ENCODE assay signal across 15 cellular contexts in the genomic region with DNA sequence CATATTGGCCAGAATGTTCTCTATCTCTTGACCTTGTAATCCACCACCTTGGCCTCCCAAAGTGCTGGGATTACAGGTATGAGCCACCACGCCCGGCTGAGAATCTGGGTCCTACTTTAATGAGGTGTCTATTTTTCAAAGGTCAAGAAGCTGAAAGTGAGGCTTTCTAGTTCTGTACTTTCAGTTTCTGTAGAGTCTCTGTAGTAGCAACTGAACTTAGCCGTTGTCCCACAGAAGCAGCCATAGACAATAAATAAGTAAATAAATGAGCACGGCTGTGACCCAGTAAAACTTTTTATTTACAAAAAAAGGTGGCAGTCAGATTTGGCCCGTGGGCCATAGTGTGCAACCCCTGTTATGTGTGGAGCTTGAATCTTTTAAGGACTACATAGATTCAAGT.
DNase-seq lines count a peak whose midpoint lies in the region; ATAC-seq, FAIRE-seq and TF ChIP-seq lines count a peak whose summit lies in the region.
"Had no signal": no experiment of that assay in that cellular context is flagged by ENCODE, and none has a peak within 500 bp of the region (broad histone marks: within the 10 kb centered on the region; RNA-seq: fewer than 3 reads in every experiment).

No MANE protein-coding gene starts in this region.

- no peaks in the 10 kb centered on the region for H4K20me1 ChIP-seq in GM12878 (ENCODE audit: control insufficient read depth, insufficient read depth)

- H3K4me3 ChIP-seq in GM12878 (no peak overlapping the region), H7 (ENCODE audit: insufficient read depth, low read depth, low read length) (no peak overlapping the region)
- H3K4me3 ChIP-seq: tibial artery had no signal

- no peak for TF ChIP-seq CTCF in GM12878 (IDR thresholded peaks at IDR 0.05 in 2 of 3, conservative IDR thresholded peaks at IDR 0.05 in 1 of 3; ENCODE audit: control insufficient read depth in 2 of 3, extremely low read depth in 1 of 3, insufficient read depth in 1 of 3, low read depth in 3 of 3, low read length in 3 of 3)

- no peaks in the 10 kb centered on the region for H3K27me3 ChIP-seq in GM12878 (replicated peaks in 1 of 2; ENCODE audit: control insufficient read depth in 2 of 2, insufficient read depth in 2 of 2, low read length in 1 of 2)
- H3K27me3 ChIP-seq in H7 (ENCODE audit: control insufficient read depth, insufficient read depth, low read length), result no peaks in the 10 kb centered on the region
- H3K27me3 ChIP-seq: tibial artery had no signal

- ATAC-seq in GM18907 (IDR thresholded peaks at IDR 0.05; ENCODE audit: unreplicated experiment) (peak; percentile 80), GM21515 (IDR thresholded peaks at IDR 0.05; ENCODE audit: unreplicated experiment) (peak; percentile 83), HG03060 (IDR thresholded peaks at IDR 0.05; ENCODE audit: low read depth, unreplicated experiment) (peak; percentile 42), GM12878 (peak; percentile 87)

- H3K36me3 ChIP-seq in GM12878 (ENCODE audit: control insufficient read depth in 2 of 2, insufficient read depth in 2 of 2, low read length in 1 of 2), result 0 out of 4 replicates have a peak, but pooled peaks cover 0 to 3% of the 10 kb centered on the region in 2 experiments
- no peaks in the 10 kb centered on the region for H3K36me3 ChIP-seq in H7 (replicated peaks; ENCODE audit: control insufficient read depth, insufficient read depth, low read length)

- H3K9ac ChIP-seq in GM12878 (ENCODE audit: control insufficient read depth, insufficient read depth, low read length), result no peak overlapping the region

- BruUV-seq in GM12878 (replicated peaks; lab: Mats Ljungman, UMichigan), result no TSS peak

- DNase-seq in GM12878 (ENCODE audit: low read depth, low spot score), result peak; percentile 50
- DNase-seq in H7, result no peak
- DNase-seq in kidney tubule cell (ENCODE audit: low spot score), result no peak
- no peak for DNase-seq in GM12891 (ENCODE audit: insufficient read length, low spot score)
- no peak for DNase-seq in SW480 (ENCODE audit: low spot score)
- DNase-seq: amniotic stem cell, Calu3, hippocampal formation, mesendoderm, NCI-H2081 treated with DMSO at 0.1 percent for 48 hours, tibial artery had no signal

- SMC1A ChIA-PET in GM12878 (lab: Charles Lee; ENCODE audit: uncharacterized antibody, unreplicated experiment), result interaction anchor here (0.6 to 4.5 kb wide), 19 partner anchors 10 to 344 kb away, joined by 3 to 43 read pairs (median 5); no protein-coding TSS in a partner anchor

- TF ChIP-seq RAD21 in GM12878 (IDR thresholded peaks at IDR 0.05; ENCODE audit: insufficient read depth, low read depth, low read length), result no peak

- TF ChIP-seq POLR2A in GM12878 (IDR thresholded peaks at IDR 0.05; ENCODE audit: low read depth, low read length), result no peak
- TF ChIP-seq POLR2A in GM12891 (IDR thresholded peaks at IDR 0.05; ENCODE audit: low read depth, low read length), result no peak

- in situ Hi-C loops in GM12878 (cut with MboI), result no loop called here

- TF ChIP-seq EP300 in GM12878 (IDR thresholded peaks at IDR 0.05; ENCODE audit: borderline replicate concordance in 1 of 2, control insufficient read depth in 1 of 2, low read depth in 2 of 2, low read length in 2 of 2), result 0 out of 4 replicates have a peak, but pooled peaks of 1 of the 2 experiments have one; percentile 15

- peaks cover 12% of the 10 kb centered on the region for H3K4me1 ChIP-seq in GM12878 (ENCODE audit: control insufficient read depth, insufficient read depth, low read length)
- H3K4me1 ChIP-seq: tibial artery had no signal

- POLR2A ChIA-PET in GM12878 (lab: Charles Lee), result interaction anchor here (0.5 to 1.7 kb wide), 4 partner anchors 9 to 191 kb away, joined by 4 to 9 read pairs (median 4); no protein-coding TSS in a partner anchor

- FAIRE-seq in GM12878 (lab: Jason Lieb, UNC) (no peak), GM12891 (lab: Jason Lieb, UNC) (no peak)
- FAIRE-seq: endothelial cell of umbilical vein had no signal

- H2AFZ ChIP-seq in GM12878 (ENCODE audit: control insufficient read depth, low read depth, low read length), result peak overlapping the region; percentile 8; the same call in 1 of the 2 replicates

- RAD21 ChIA-PET in GM12878 (lab: Charles Lee; ENCODE audit: unreplicated experiment), result interaction anchor here (0.6 to 3.5 kb wide), 14 partner anchors 9 to 343 kb away, joined by 3 to 29 read pairs (median 4); no protein-coding TSS in a partner anchor

- CTCF ChIA-PET in GM12878 (lab: Yijun Ruan, JAX), result interaction anchor here (0.8 to 3.1 kb wide), 10 partner anchors 10 to 342 kb away, joined by 3 to 31 read pairs (median 6); no protein-coding TSS in a partner anchor

- peak overlapping the region; percentile 24 for H3K4me2 ChIP-seq in GM12878 (ENCODE audit: control insufficient read depth, insufficient read depth)

- H3K79me2 ChIP-seq in GM12878 (ENCODE audit: control insufficient read depth, insufficient read depth, low read length), result no peaks in the 10 kb centered on the region

- intact Hi-C loops in GM12878 (cut with micrococcal nuclease; ENCODE audit: unreplicated experiment), result loop anchor here (1.0 to 2.0 kb wide), 2 partner anchors 244 to 314 kb away; no protein-coding TSS in a partner anchor

- H3K9me3 ChIP-seq in GM12878 (replicated peaks; ENCODE audit: control insufficient read depth, insufficient read depth, low read length), result no peaks in the 10 kb centered on the region; the same call in 1 of the 3 replicates
- H3K9me3 ChIP-seq: tibial artery had no signal

- peak overlapping the region; percentile 54 for H3K27ac ChIP-seq in GM12878 (ENCODE audit: control insufficient read depth, insufficient read depth)
- H3K27ac ChIP-seq: tibial artery had no signal

- WGBS in GM12878 (ENCODE audit: insufficient coverage, insufficient replicate concordance, low lambda C conversion rate, missing lambda C conversion rate), result 43% methylated on average over 5 of the region's 5 CpGs

TF ChIP-seq in GM12878, 131 proteins besides CTCF, POLR2A, EP300 and RAD21 (continues in another document):
- peak; percentile 10; the same call in 1 of the 2 replicates for TF ChIP-seq DPF2 (IDR thresholded peaks at IDR 0.05)
- TF ChIP-seq SMARCA5 (IDR thresholded peaks at IDR 0.05), result peak; percentile 19; the same call in 1 of the 2 replicates
- TF ChIP-seq, protein P1, sequence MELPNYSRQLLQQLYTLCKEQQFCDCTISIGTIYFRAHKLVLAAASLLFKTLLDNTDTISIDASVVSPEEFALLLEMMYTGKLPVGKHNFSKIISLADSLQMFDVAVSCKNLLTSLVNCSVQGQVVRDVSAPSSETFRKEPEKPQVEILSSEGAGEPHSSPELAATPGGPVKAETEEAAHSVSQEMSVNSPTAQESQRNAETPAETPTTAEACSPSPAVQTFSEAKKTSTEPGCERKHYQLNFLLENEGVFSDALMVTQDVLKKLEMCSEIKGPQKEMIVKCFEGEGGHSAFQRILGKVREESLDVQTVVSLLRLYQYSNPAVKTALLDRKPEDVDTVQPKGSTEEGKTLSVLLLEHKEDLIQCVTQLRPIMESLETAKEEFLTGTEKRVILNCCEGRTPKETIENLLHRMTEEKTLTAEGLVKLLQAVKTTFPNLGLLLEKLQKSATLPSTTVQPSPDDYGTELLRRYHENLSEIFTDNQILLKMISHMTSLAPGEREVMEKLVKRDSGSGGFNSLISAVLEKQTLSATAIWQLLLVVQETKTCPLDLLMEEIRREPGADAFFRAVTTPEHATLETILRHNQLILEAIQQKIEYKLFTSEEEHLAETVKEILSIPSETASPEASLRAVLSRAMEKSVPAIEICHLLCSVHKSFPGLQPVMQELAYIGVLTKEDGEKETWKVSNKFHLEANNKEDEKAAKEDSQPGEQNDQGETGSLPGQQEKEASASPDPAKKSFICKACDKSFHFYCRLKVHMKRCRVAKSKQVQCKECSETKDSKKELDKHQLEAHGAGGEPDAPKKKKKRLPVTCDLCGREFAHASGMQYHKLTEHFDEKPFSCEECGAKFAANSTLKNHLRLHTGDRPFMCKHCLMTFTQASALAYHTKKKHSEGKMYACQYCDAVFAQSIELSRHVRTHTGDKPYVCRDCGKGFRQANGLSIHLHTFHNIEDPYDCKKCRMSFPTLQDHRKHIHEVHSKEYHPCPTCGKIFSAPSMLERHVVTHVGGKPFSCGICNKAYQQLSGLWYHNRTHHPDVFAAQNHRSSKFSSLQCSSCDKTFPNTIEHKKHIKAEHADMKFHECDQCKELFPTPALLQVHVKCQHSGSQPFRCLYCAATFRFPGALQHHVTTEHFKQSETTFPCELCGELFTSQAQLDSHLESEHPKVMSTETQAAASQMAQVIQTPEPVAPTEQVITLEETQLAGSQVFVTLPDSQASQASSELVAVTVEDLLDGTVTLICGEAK (IDR thresholded peaks at IDR 0.05; ENCODE audit: borderline replicate concordance), result no peak; the same call in 1 of the 2 replicates

TF ChIP-seq in GM12891, 5 proteins besides CTCF, POLR2A, EP300 and RAD21:
- TF ChIP-seq POU2F2 (IDR thresholded peaks at IDR 0.05; ENCODE audit: low read depth, low read length) (no peak), TAF1 (IDR thresholded peaks at IDR 0.05; ENCODE audit: low read depth, low read length) (no peak), SPI1 (IDR thresholded peaks at IDR 0.05; ENCODE audit: low read depth, low read length) (no peak), POLR2AphosphoS5 (IDR thresholded peaks at IDR 0.05; ENCODE audit: low read depth, low read length) (no peak), PAX5 (IDR thresholded peaks at IDR 0.05; ENCODE audit: insufficient read depth, low read length, severe bottlenecking) (no peak)
TF ChIP-seq in GM12891: peak in this region for 0.
